In the genomic region with DNA sequence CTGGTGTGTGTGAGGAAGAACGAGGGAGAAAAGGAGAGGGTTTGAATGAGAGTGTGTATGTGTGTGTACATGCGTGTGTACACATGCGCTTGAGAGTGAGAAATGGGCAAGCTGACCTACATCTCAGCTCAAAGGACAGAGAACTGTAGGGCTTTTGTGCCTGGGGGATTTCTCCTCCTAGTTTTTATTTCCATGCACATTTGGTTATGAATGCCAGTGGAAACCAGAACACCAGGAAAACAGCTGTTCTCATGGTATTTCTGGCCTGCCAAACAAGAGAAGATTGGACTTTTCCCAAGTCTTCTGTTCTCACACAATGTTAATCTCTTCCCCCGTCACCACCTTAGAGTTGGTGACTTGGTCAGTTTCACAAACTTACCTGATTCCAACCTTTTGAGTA, we compare ENCODE assay signal across 10 cellular contexts. TPM values are rescaled to one million over a fixed set of nuclear protein-coding genes. Genes with fewer than 3 reads are reported as not detected.
DNase-seq lines count a peak whose midpoint lies in the region; ATAC-seq and TF ChIP-seq lines count a peak whose summit lies in the region.
"Had no signal": no experiment of that assay in that cellular context is flagged by ENCODE, and none has a peak within 500 bp of the region (broad histone marks: within the 10 kb centered on the region; RNA-seq: fewer than 3 reads in every experiment).

No MANE protein-coding gene starts in this region.

- TF ChIP-seq CTCF in transverse colon (IDR thresholded peaks at IDR 0.05), result no peak

- H3K4me1 Mint-ChIP-seq in activated naive CD8-positive, alpha-beta T cell treated with anti-CD3 and anti-CD28 coated beads for 36 hours, result no peaks in the 10 kb centered on the region
- H3K4me1 Mint-ChIP-seq in stimulated activated naive CD8-positive, alpha-beta T cell treated with anti-CD3 and anti-CD28 coated beads, Interleukin-15, amount 100 ng/mL, for 72 hours, result no peaks in the 10 kb centered on the region

- H3K27ac ChIP-seq in muscle layer of duodenum (ENCODE audit: low read length) (peak overlapping the region; percentile 98), transverse colon (peak overlapping the region; percentile 84 to 90 (median 88))

- intact Hi-C loops in transverse colon (cut with DNase I; ENCODE audit: low total_unique reads), result no loop called here

- H3K4me1 ChIP-seq in muscle layer of duodenum (ENCODE audit: control insufficient read depth in 1 of 2, insufficient read depth in 2 of 2, low read length in 2 of 2) (peaks cover 13 to 24% of the 10 kb centered on the region in 2 donors), transverse colon (peaks cover 8 to 42% (median 16%) of the 10 kb centered on the region in 4 donors)

- TF ChIP-seq EP300 in transverse colon (IDR thresholded peaks at IDR 0.05; ENCODE audit: low read depth), result no peak

- no peak for TF ChIP-seq POLR2A in transverse colon (IDR thresholded peaks at IDR 0.05)

- no peak overlapping the region for H3K27ac Mint-ChIP-seq in activated naive CD8-positive, alpha-beta T cell treated with anti-CD3 and anti-CD28 coated beads for 36 hours
- no peak overlapping the region for H3K27ac Mint-ChIP-seq in stimulated activated naive CD8-positive, alpha-beta T cell treated with anti-CD3 and anti-CD28 coated beads, Interleukin-15, amount 100 ng/mL, for 72 hours

- H3K9me3 ChIP-seq in muscle layer of duodenum (ENCODE audit: control insufficient read depth in 1 of 2, low read length in 2 of 2) (no peaks in the 10 kb centered on the region), transverse colon (no peaks in the 10 kb centered on the region)

- DNase-seq in SK-MEL-5 (ENCODE audit: low read depth, low spot score) (peak; percentile 64), fibroblast of gingiva (ENCODE audit: low read depth) (peak; percentile 75), transverse colon (no peak), UCSD-AML1 (lab: John Stamatoyannopoulos, UW; ENCODE audit: unreplicated experiment) (no peak)
- DNase-seq in activated naive CD8-positive, alpha-beta T cell treated with anti-CD3 and anti-CD28 coated beads for 36 hours, result no peak
- no peak for DNase-seq in stimulated activated naive CD8-positive, alpha-beta T cell treated with anti-CD3 and anti-CD28 coated beads, Interleukin-15, amount 100 ng/mL, for 72 hours
- DNase-seq: activated gamma-delta T cell treated with Interleukin-2 at 50 U/mL for 16 hours, NCI-H1417 treated with DMSO at 0.1 percent for 48 hours had no signal

- no peak for ATAC-seq in stimulated activated naive CD8-positive, alpha-beta T cell treated with anti-CD3 and anti-CD28 coated beads, Interleukin-15, amount 100 ng/mL, for 72 hours
- ATAC-seq in GM18868 (IDR thresholded peaks at IDR 0.05; ENCODE audit: unreplicated experiment), result no peak

- H3K27me3 ChIP-seq in muscle layer of duodenum (ENCODE audit: low read depth, low read length), result no peaks in the 10 kb centered on the region
- no peaks in the 10 kb centered on the region for H3K27me3 ChIP-seq in transverse colon

- H3K27me3 Mint-ChIP-seq in activated naive CD8-positive, alpha-beta T cell treated with anti-CD3 and anti-CD28 coated beads for 36 hours, result no peaks in the 10 kb centered on the region
- no peaks in the 10 kb centered on the region for H3K27me3 Mint-ChIP-seq in stimulated activated naive CD8-positive, alpha-beta T cell treated with anti-CD3 and anti-CD28 coated beads, Interleukin-15, amount 100 ng/mL, for 72 hours

- H3K36me3 Mint-ChIP-seq in activated naive CD8-positive, alpha-beta T cell treated with anti-CD3 and anti-CD28 coated beads for 36 hours, result no peaks in the 10 kb centered on the region

- H3K4me3 Mint-ChIP-seq in activated naive CD8-positive, alpha-beta T cell treated with anti-CD3 and anti-CD28 coated beads for 36 hours, result no peak overlapping the region
- H3K4me3 Mint-ChIP-seq in stimulated activated naive CD8-positive, alpha-beta T cell treated with anti-CD3 and anti-CD28 coated beads, Interleukin-15, amount 100 ng/mL, for 72 hours, result no peak overlapping the region

- H3K4me3 ChIP-seq in muscle layer of duodenum (ENCODE audit: low read depth in 1 of 2, low read length in 2 of 2) (peak overlapping the region; percentile 1 to 13), transverse colon (no peak overlapping the region)

- in situ Hi-C loops in SK-MEL-5 (cut with HindIII; ENCODE audit: low pct_unique_long_range_greater_than_20kb, low sequenced_read_pairs) (no loop called here), transverse colon (cut with MboI; ENCODE audit: low pct_ligation_motif_present in 1 of 4, low pct_unique_long_range_greater_than_20kb in 1 of 4, low sequenced_read_pairs in 3 of 4) (loop anchor here in 3 of 4 donors (25.0 kb wide), 1 partner anchor 372 kb away; the partner anchor contains the start of gene RWDD3 (in 3 of the 3))

- H3K36me3 ChIP-seq in muscle layer of duodenum (ENCODE audit: control insufficient read depth in 1 of 2, insufficient read depth in 2 of 2, low read length in 2 of 2), result peaks cover 0 to 3% of the 10 kb centered on the region in 2 donors
- H3K36me3 ChIP-seq in transverse colon, result no peaks in the 10 kb centered on the region

- 68 to 70% methylated on average over 4 of the region's 4 CpGs for WGBS in transverse colon (ENCODE audit: low coverage in 1 of 2), 2 donors

- no peaks in the 10 kb centered on the region for H3K9me3 Mint-ChIP-seq in activated naive CD8-positive, alpha-beta T cell treated with anti-CD3 and anti-CD28 coated beads for 36 hours
- no peaks in the 10 kb centered on the region for H3K9me3 Mint-ChIP-seq in stimulated activated naive CD8-positive, alpha-beta T cell treated with anti-CD3 and anti-CD28 coated beads, Interleukin-15, amount 100 ng/mL, for 72 hours

RNA-seq across cellular contexts. Expression of gene SLC44A3, which starts 45.2 kb away (rescaled TPM):
- total RNA-seq in SK-MEL-5 (2014; rRNA removed; shearing (Covaris generic)), result 15.0 and 17.7 TPM in 2 replicates
- polyA plus RNA-seq in SK-MEL-5 (2015; cell fraction: cytosol; rRNA removed), result 12.7 and 15.6 TPM in 2 replicates
- polyA plus RNA-seq in SK-MEL-5 (2015; cell fraction: nucleus; rRNA removed), result 10.8 and 13.1 TPM in 2 replicates
- 10 to 100 TPM; 20.6 to 60.5 (median 41.8) TPM for total RNA-seq in transverse colon
- total RNA-seq in activated naive CD8-positive, alpha-beta T cell treated with anti-CD3 and anti-CD28 coated beads for 36 hours, result not detected

Comparison
In these comparisons a context has a peak if more than half of its experiments do, and no peak if none do; other contexts are left out.
1. DNase-seq: peak in SK-MEL-5 (single experiment) and fibroblast of gingiva (single experiment); none in transverse colon (single experiment), activated naive CD8-positive, alpha-beta T cell treated with anti-CD3 and anti-CD28 coated beads for 36 hours (single experiment), stimulated activated naive CD8-positive, alpha-beta T cell treated with anti-CD3 and anti-CD28 coated beads, Interleukin-15, amount 100 ng/mL, for 72 hours (0 of 2) and UCSD-AML1 (single experiment).
2. H3K4me3 ChIP-seq: peak in muscle layer of duodenum (2 of 2); none in transverse colon (0 of 4).
3. RNA of gene SLC44A3, which starts 45.2 kb away (total RNA-seq): 20.6 to 60.5 TPM in transverse colon and 15.0 to 17.7 TPM in SK-MEL-5; not detected in activated naive CD8-positive, alpha-beta T cell treated with anti-CD3 and anti-CD28 coated beads for 36 hours; every median in the first group is over 10 times any median in the second.